19 cellular contexts compared by ENCODE assay signal in genomic region chr19:31112158-31112557, GRCh38.
"Had no signal": no experiment of that assay in that cellular context is flagged by ENCODE, and none has a peak within 500 bp of the region (broad histone marks: within the 10 kb centered on the region; RNA-seq: fewer than 3 reads in every experiment).

No MANE protein-coding gene starts in this region.

- ATAC-seq: esophagus mucosa; gastrocnemius medialis; heart right ventricle; mucosa of descending colon; naive thymus-derived CD8-positive, alpha-beta T cell had no signal

- DNase-seq: effector memory CD4-positive, alpha-beta T cell; gastrocnemius medialis; heart right ventricle; hypothalamus; kidney glomerular epithelial cell; mucosa of descending colon; naive thymus-derived CD8-positive, alpha-beta T cell; ovary; small intestine; stimulated activated CD4-positive, alpha-beta T cell treated with anti-CD3 and anti-CD28 coated beads, Interleukin-12 subunit alpha, Interleukin-12 subunit beta, amount 100 ng/mL, for 4 hours; stimulated activated naive CD4-positive, alpha-beta T cell; stomach; substantia nigra; transverse colon had no signal

- H3K4me1 ChIP-seq: gastrocnemius medialis, heart right ventricle, right atrium auricular region, stomach had no signal

- H3K4me3 ChIP-seq: gastrocnemius medialis, heart right ventricle, mucosa of descending colon, ovary, right atrium auricular region, stomach, thoracic aorta, transverse colon had no signal

- H3K9me3 ChIP-seq: gastrocnemius medialis, heart right ventricle, mucosa of descending colon, ovary, right atrium auricular region, stomach, thoracic aorta, transverse colon had no signal

- H3K36me3 ChIP-seq: gastrocnemius medialis, heart right ventricle, ovary, right atrium auricular region, stomach, thoracic aorta, transverse colon had no signal

- H3K27me3 ChIP-seq: ovary, right atrium auricular region, transverse colon had no signal

- FAIRE-seq: endometrium, islet of Langerhans, small intestine had no signal

- H3K27ac ChIP-seq: gastrocnemius medialis, heart right ventricle, ovary, right atrium auricular region, stomach, thoracic aorta, transverse colon had no signal
